Comparison of ENCODE assay signal across 17 cellular contexts in the genomic region with DNA sequence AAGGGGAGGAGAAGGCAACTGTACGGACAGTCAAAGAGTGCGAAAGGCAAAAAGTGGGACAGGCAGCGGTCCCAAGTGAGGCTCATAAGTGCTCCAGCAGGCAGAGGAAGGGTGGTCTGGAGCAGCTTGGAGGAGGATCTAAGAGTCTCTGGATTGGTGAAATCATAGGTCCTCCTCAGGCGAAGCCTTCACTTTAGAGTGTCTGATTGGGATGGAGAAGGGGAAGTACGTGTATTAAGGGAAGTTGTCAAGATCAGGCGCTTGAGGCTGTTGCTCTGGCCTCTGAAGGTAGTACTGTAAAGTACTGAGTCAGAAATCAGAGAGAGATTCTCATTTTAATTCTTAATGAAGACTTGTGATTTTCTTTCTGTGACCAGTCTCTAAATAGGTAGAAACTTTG.
"Had no signal": no experiment of that assay in that cellular context is flagged by ENCODE, and none has a peak within 500 bp of the region (broad histone marks: within the 10 kb centered on the region; RNA-seq: fewer than 3 reads in every experiment).

No MANE protein-coding gene starts in this region.

- H3K79me2 ChIP-seq: hepatocyte had no signal

- DNase-seq: activated CD4-positive, alpha-beta T cell treated with anti-CD3 and anti-CD28 coated beads, Interleukin-2, amount 10 ng/mL, durations not matched to agents 24 days and 14 days; activated CD4-positive, CD25-positive, alpha-beta regulatory T cell; activated CD8-positive, alpha-beta memory T cell treated with anti-CD3 and anti-CD28 coated beads, Interleukin-2, amount 50 U/mL, for 48 hours; activated gamma-delta T cell; activated T-cell treated with anti-CD3 and anti-CD28 coated beads, Interleukin-2, amount 50 U/mL, for 72 hours; amniotic stem cell; erythroblast; nephron progenitor cell; sigmoid colon; spleen; T-helper 2 cell; upper lobe of left lung had no signal

- H3K27ac ChIP-seq: hepatocyte, sigmoid colon, spleen, upper lobe of left lung had no signal

- FAIRE-seq: colon, keratinocyte, TTC549 had no signal

- H3K4me1 ChIP-seq: sigmoid colon, upper lobe of left lung had no signal

- H2AFZ ChIP-seq: hepatocyte had no signal

- H3K9me3 ChIP-seq: sigmoid colon, spleen, upper lobe of left lung had no signal

- H3K36me3 ChIP-seq: upper lobe of left lung had no signal

- H3K4me3 ChIP-seq: hepatocyte, sigmoid colon, spleen, upper lobe of left lung had no signal

- H3K27me3 ChIP-seq: hepatocyte, sigmoid colon, spleen, upper lobe of left lung had no signal

- ATAC-seq: activated T-cell treated with anti-CD3 and anti-CD28 coated beads, Interleukin-2, amount 50 U/mL, for 72 hours; left lobe of liver had no signal

- H3K4me2 ChIP-seq: hepatocyte had no signal
